Comparison of ENCODE assay signal across 1 cellular context in the genomic region with DNA sequence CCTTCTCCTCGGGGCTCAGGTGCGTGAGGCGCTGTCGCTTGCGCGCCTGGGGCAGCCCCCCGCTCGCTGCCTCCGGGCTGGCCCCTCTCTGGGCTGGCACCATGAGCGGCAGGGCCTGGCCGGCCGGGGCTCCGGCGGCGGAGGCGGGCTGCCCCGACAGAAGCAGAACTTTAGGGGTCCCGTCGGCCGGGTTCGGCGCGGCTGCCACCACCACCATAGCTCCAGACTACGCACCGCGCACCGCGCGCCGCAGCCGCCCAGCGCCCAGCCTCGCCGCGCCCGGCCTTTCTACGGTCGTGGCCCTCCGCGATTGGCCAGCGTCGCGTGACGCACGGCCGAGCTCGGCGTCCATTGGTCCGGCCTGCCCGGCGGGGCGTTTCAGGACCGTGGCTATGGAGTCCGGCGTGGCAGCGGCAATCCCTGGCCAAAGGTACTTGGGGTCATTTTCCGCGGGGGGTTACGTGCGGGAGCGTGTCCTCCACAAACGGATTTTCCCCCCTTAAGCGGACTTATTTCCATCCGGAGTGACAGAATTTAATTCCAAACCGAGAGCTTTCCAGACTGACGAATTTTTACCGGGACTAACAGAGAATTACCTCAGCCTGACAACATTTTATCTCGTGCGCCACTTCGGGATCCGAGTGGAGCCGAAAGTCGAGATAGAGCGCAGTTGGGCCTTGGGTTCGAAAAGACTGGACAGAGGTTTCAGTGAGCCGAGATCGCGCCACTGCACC.
TF ChIP-seq lines count a peak whose summit lies in the region.

TSS of gene XBP1 (minus strand) at position 262 of the 734 bp plus-strand sequence.

TF ChIP-seq in K562, 482 proteins besides CTCF, POLR2A, EP300 and RAD21 (continued from another document and continues in another):
- peak; percentile 68; the same call in 1 of the 2 replicates for TF ChIP-seq TGIF2 (CRISPR knock-in tag; IDR thresholded peaks at IDR 0.05)
- no peak for TF ChIP-seq ZNF696 (CRISPR knock-in tag; conservative IDR thresholded peaks at IDR 0.05)
- TF ChIP-seq, protein P1, sequence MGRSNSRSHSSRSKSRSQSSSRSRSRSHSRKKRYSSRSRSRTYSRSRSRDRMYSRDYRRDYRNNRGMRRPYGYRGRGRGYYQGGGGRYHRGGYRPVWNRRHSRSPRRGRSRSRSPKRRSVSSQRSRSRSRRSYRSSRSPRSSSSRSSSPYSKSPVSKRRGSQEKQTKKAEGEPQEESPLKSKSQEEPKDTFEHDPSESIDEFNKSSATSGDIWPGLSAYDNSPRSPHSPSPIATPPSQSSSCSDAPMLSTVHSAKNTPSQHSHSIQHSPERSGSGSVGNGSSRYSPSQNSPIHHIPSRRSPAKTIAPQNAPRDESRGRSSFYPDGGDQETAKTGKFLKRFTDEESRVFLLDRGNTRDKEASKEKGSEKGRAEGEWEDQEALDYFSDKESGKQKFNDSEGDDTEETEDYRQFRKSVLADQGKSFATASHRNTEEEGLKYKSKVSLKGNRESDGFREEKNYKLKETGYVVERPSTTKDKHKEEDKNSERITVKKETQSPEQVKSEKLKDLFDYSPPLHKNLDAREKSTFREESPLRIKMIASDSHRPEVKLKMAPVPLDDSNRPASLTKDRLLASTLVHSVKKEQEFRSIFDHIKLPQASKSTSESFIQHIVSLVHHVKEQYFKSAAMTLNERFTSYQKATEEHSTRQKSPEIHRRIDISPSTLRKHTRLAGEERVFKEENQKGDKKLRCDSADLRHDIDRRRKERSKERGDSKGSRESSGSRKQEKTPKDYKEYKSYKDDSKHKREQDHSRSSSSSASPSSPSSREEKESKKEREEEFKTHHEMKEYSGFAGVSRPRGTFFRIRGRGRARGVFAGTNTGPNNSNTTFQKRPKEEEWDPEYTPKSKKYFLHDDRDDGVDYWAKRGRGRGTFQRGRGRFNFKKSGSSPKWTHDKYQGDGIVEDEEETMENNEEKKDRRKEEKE (IDR thresholded peaks at IDR 0.05; ENCODE audit: borderline replicate concordance in 1 of 2, control insufficient read depth in 1 of 2, low read depth in 2 of 2, low read length in 1 of 2) = no peak
- TF ChIP-seq ZNF449 (CRISPR knock-in tag; IDR thresholded peaks at IDR 0.05) = no peak
- no peak for TF ChIP-seq ESRRA (IDR thresholded peaks at IDR 0.05; ENCODE audit: borderline replicate concordance, low read depth)
- TF ChIP-seq RFX7 (CRISPR knock-in tag; IDR thresholded peaks at IDR 0.05) = no peak
- TF ChIP-seq, protein P2, sequence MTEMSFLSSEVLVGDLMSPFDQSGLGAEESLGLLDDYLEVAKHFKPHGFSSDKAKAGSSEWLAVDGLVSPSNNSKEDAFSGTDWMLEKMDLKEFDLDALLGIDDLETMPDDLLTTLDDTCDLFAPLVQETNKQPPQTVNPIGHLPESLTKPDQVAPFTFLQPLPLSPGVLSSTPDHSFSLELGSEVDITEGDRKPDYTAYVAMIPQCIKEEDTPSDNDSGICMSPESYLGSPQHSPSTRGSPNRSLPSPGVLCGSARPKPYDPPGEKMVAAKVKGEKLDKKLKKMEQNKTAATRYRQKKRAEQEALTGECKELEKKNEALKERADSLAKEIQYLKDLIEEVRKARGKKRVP (CRISPR knock-in tag; IDR thresholded peaks at IDR 0.05) = no peak
- TF ChIP-seq RBM39 (optimal IDR thresholded peaks at IDR 0.05; ENCODE audit: low read depth, low read length) = no peak
- no peak for TF ChIP-seq GTF2A2 (tag; IDR thresholded peaks at IDR 0.05)
- no peak for TF ChIP-seq RAD51 (IDR thresholded peaks at IDR 0.05; ENCODE audit: borderline replicate concordance, low read depth)
- TF ChIP-seq ELF1 (tag; IDR thresholded peaks at IDR 0.05) = no peak
- TF ChIP-seq THAP12 (CRISPR knock-in tag; IDR thresholded peaks at IDR 0.05) = peak; percentile 76; the same call in 1 of the 2 replicates
- no peak for TF ChIP-seq ZNF518B (CRISPR knock-in tag; IDR thresholded peaks at IDR 0.05)
- TF ChIP-seq, protein P3, sequence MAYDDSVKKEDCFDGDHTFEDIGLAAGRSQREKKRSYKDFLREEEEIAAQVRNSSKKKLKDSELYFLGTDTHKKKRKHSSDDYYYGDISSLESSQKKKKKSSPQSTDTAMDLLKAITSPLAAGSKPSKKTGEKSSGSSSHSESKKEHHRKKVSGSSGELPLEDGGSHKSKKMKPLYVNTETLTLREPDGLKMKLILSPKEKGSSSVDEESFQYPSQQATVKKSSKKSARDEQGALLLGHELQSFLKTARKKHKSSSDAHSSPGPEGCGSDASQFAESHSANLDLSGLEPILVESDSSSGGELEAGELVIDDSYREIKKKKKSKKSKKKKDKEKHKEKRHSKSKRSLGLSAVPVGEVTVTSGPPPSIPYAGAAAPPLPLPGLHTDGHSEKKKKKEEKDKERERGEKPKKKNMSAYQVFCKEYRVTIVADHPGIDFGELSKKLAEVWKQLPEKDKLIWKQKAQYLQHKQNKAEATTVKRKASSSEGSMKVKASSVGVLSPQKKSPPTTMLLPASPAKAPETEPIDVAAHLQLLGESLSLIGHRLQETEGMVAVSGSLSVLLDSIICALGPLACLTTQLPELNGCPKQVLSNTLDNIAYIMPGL (CRISPR knock-in tag; IDR thresholded peaks at IDR 0.05) = 0 out of 2 replicates have a peak, but pooled peaks have one; percentile 62
- TF ChIP-seq RCOR1 (IDR thresholded peaks at IDR 0.05; ENCODE audit: borderline replicate concordance in 1 of 2, low read depth in 2 of 2, low read length in 2 of 2) = no peak
- TF ChIP-seq NRF1 (conservative IDR thresholded peaks at IDR 0.05 in 1 of 2, IDR thresholded peaks at IDR 0.05 in 1 of 2) = peak in 1 of 2 experiments; percentile 49; a peak in 2 of 4 replicates
- TF ChIP-seq MAX (CRISPR knock-in tag; IDR thresholded peaks at IDR 0.05) = peak; percentile 33
- TF ChIP-seq E2F6 (IDR thresholded peaks at IDR 0.05; ENCODE audit: borderline replicate concordance in 1 of 2, extremely low read depth in 1 of 2, insufficient read depth in 1 of 2, insufficient read length in 1 of 2, low read depth in 1 of 2, low read length in 1 of 2, poor library complexity in 1 of 2, severe bottlenecking in 1 of 2) = peak; percentile 21 to 43
- TF ChIP-seq NCOA6 (IDR thresholded peaks at IDR 0.05) = no peak
- TF ChIP-seq ZNF232 (CRISPR knock-in tag; IDR thresholded peaks at IDR 0.05) = no peak
- no peak for TF ChIP-seq HNRNPK (IDR thresholded peaks at IDR 0.05; ENCODE audit: low read depth, low read length, poor library complexity, severe bottlenecking)
- TF ChIP-seq CHD4 (IDR thresholded peaks at IDR 0.05; ENCODE audit: insufficient read depth, insufficient replicate concordance, low read depth, low read length, poor library complexity, severe bottlenecking) = no peak
- TF ChIP-seq RBM25 (IDR thresholded peaks at IDR 0.05; ENCODE audit: low read depth, low read length, severe bottlenecking) = peak; percentile 98
- TF ChIP-seq BRCA1 (IDR thresholded peaks at IDR 0.05) = no peak
- TF ChIP-seq BRCA1 (CRISPR knock-in tag; IDR thresholded peaks at IDR 0.05) = no peak
- no peak for TF ChIP-seq GATAD2A (IDR thresholded peaks at IDR 0.05)
- TF ChIP-seq ZNF134 (CRISPR knock-in tag; conservative IDR thresholded peaks at IDR 0.05) = no peak
- TF ChIP-seq ZNF445 (CRISPR knock-in tag; IDR thresholded peaks at IDR 0.05; ENCODE audit: low read depth) = no peak
- no peak for TF ChIP-seq STAT5B (CRISPR knock-in tag; IDR thresholded peaks at IDR 0.05)
- peak; percentile 36 for TF ChIP-seq JUND (IDR thresholded peaks at IDR 0.05; ENCODE audit: borderline replicate concordance, low read depth, low read length)
- no peak; the same call in 2 of the 3 replicates for TF ChIP-seq JUND (tag; IDR thresholded peaks at IDR 0.05; ENCODE audit: borderline replicate concordance, low read depth, low read length)
- no peak for TF ChIP-seq BCOR (IDR thresholded peaks at IDR 0.05)
- TF ChIP-seq ZNF24 (IDR thresholded peaks at IDR 0.05) = no peak
- no peak for TF ChIP-seq HDAC8 (tag; IDR thresholded peaks at IDR 0.05)
- TF ChIP-seq HMGN3 (IDR thresholded peaks at IDR 0.05; ENCODE audit: borderline replicate concordance, extremely low read depth, insufficient read length, low read depth, low read length) = no peak
- TF ChIP-seq MTA3 (IDR thresholded peaks at IDR 0.05; ENCODE audit: borderline replicate concordance) = peak; percentile 89; the same call in 1 of the 2 replicates
- TF ChIP-seq ZZZ3 (IDR thresholded peaks at IDR 0.05) = no peak
- TF ChIP-seq IFI16 (CRISPR knock-in tag; IDR thresholded peaks at IDR 0.05) = no peak
- TF ChIP-seq USF1 (CRISPR knock-in tag; IDR thresholded peaks at IDR 0.05) = peak; percentile 23; the same call in 1 of the 2 replicates
- TF ChIP-seq ZFP91 (CRISPR knock-in tag; IDR thresholded peaks at IDR 0.05) = no peak
- no peak for TF ChIP-seq ZNF212 (CRISPR knock-in tag; IDR thresholded peaks at IDR 0.05)
- 0 out of 2 replicates have a peak, but pooled peaks have one; percentile 63 for TF ChIP-seq KAT7 (CRISPR knock-in tag; IDR thresholded peaks at IDR 0.05; ENCODE audit: borderline replicate concordance)
